In genomic region chr22:17369553-17370035, GRCh38 we compare ENCODE assay signal across 8 cellular contexts. TPM values are rescaled to one million over a fixed set of nuclear protein-coding genes. Genes with fewer than 3 reads are reported as not detected.
DNase-seq lines count a peak whose midpoint lies in the region; ATAC-seq and TF ChIP-seq lines count a peak whose summit lies in the region.

No MANE protein-coding gene starts in this region.

- H3K27me3 ChIP-seq in SU-DHL-6 (ENCODE audit: low read length), result no peaks in the 10 kb centered on the region
- H3K27me3 ChIP-seq in esophagus squamous epithelium, result peaks cover 13 to 98% (median 20%) of the 10 kb centered on the region in 4 donors
- H3K27me3 ChIP-seq in neuron (ENCODE audit: insufficient read depth, low read length), result no peaks in the 10 kb centered on the region

- intact Hi-C loops in esophagus squamous epithelium (cut with DNase I), result no loop called here

- H3K4me3 ChIP-seq in SU-DHL-6 (ENCODE audit: insufficient read depth, low read length, poor library complexity, severe bottlenecking) (no peak overlapping the region), esophagus squamous epithelium (peak overlapping the region; percentile 36 to 62 (median 50)), neuron (ENCODE audit: low read length) (peak overlapping the region; percentile 80)

- H3K9me2 ChIP-seq in SU-DHL-6 (replicated peaks; ENCODE audit: insufficient read depth, low read length), result no peaks in the 10 kb centered on the region

- H3K9ac ChIP-seq in SU-DHL-6 (ENCODE audit: low read length), result no peak overlapping the region

- H2AFZ ChIP-seq in SU-DHL-6 (ENCODE audit: low read depth, low read length, severe bottlenecking) (no peak overlapping the region), neuron (ENCODE audit: low read depth, low read length) (peak overlapping the region; percentile 32)

- no peaks in the 10 kb centered on the region for H3K79me2 ChIP-seq in SU-DHL-6 (ENCODE audit: insufficient read depth, low read length)

- TF ChIP-seq CTCF in SU-DHL-6 (IDR thresholded peaks at IDR 0.05; ENCODE audit: insufficient read depth, low read length, poor library complexity, severe bottlenecking) (no peak), esophagus squamous epithelium (IDR thresholded peaks at IDR 0.05) (no peak)

- peaks cover 10 to 28% (median 15%) of the 10 kb centered on the region in 3 donors for H3K4me1 ChIP-seq in esophagus squamous epithelium
- peaks cover 17% of the 10 kb centered on the region for H3K4me1 ChIP-seq in neuron (ENCODE audit: insufficient read depth, low read length)

- peak overlapping the region; percentile 10 for H3K4me2 ChIP-seq in SU-DHL-6 (ENCODE audit: low read depth, low read length, poor library complexity, severe bottlenecking)

- ATAC-seq in GM21423 (IDR thresholded peaks at IDR 0.05; ENCODE audit: unreplicated experiment), result no peak
- ATAC-seq in HG03095 (IDR thresholded peaks at IDR 0.05; ENCODE audit: unreplicated experiment), result no peak

- H3K27ac ChIP-seq in SU-DHL-6 (ENCODE audit: low read depth, low read length), result no peak overlapping the region
- H3K27ac ChIP-seq in esophagus squamous epithelium, result peak overlapping the region in 2 of 4 donors; percentile 48 to 50

- WGBS in esophagus squamous epithelium, 2 donors, result no CpG with 5 or more reads among the region's 77 CpGs

- H4K20me1 ChIP-seq in SU-DHL-6 (ENCODE audit: low read depth, low read length), result no peaks in the 10 kb centered on the region

- no peaks in the 10 kb centered on the region for H3K9me3 ChIP-seq in SU-DHL-6 (ENCODE audit: insufficient read depth, low read length)
- no peaks in the 10 kb centered on the region for H3K9me3 ChIP-seq in esophagus squamous epithelium
- no peaks in the 10 kb centered on the region for H3K9me3 ChIP-seq in neuron (ENCODE audit: low read length)

- no peaks in the 10 kb centered on the region for H3K36me3 ChIP-seq in SU-DHL-6 (ENCODE audit: low read length)
- H3K36me3 ChIP-seq in esophagus squamous epithelium, result no peaks in the 10 kb centered on the region
- no peaks in the 10 kb centered on the region for H3K36me3 ChIP-seq in neuron (ENCODE audit: insufficient read depth, low read length)

- TF ChIP-seq POLR2A in esophagus squamous epithelium (IDR thresholded peaks at IDR 0.05), result no peak

- H3F3A ChIP-seq in SU-DHL-6 (ENCODE audit: insufficient read depth), result no peaks in the 10 kb centered on the region

- peak; percentile 65 for DNase-seq in NCI-H748 (lab: John Stamatoyannopoulos, UW; ENCODE audit: unreplicated experiment)
- DNase-seq in NCI-H748 treated with DMSO at 0.1 percent for 48 hours (lab: John Stamatoyannopoulos, UW), result no peak
- no peak for DNase-seq in esophagus squamous epithelium (lab: John Stamatoyannopoulos, UW)
- DNase-seq in COLO829 (ENCODE audit: low spot score), result no peak

RNA-seq across cellular contexts. Expression of gene CECR2, which starts 0.3 kb away (rescaled TPM):
- total RNA-seq in esophagus squamous epithelium, result under 1 TPM; 0.13 to 0.57 (median 0.26) TPM
